Comparison of ENCODE assay signal across 21 cellular contexts in the genomic region with DNA sequence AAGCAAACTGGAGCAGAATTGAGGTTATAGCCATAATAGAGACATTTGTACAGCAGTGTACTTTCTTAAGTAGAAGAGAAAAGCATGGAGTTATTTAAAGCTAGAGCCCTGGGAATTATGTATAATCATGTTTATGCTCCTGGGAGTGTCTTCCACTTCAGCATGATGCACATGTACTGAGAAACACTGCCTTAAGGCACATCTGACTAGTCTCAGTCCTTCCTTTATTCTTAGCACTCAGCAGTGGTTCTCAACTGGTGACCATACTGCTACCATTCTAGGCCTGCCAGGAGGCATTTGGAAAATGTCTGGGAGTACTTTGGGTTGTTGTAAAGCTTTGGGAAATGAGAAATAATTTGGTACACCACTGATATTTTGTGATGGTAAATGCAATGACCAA. TPM values are rescaled to one million over a fixed set of nuclear protein-coding genes. Genes with fewer than 3 reads are reported as not detected.
DNase-seq lines count a peak whose midpoint lies in the region; ATAC-seq and TF ChIP-seq lines count a peak whose summit lies in the region.
"Had no signal": no experiment of that assay in that cellular context is flagged by ENCODE, and none has a peak within 500 bp of the region (broad histone marks: within the 10 kb centered on the region; RNA-seq: fewer than 3 reads in every experiment).

No MANE protein-coding gene starts in this region.

- H3K9me2 ChIP-seq in MM.1S (replicated peaks; ENCODE audit: insufficient read depth, low read length): no peaks in the 10 kb centered on the region

- no peak overlapping the region for H4K91ac ChIP-seq in mesenchymal stem cell (ENCODE audit: low read length)

- H3K9me3 ChIP-seq in MM.1S (replicated peaks; ENCODE audit: insufficient read depth, low read length) (no peaks in the 10 kb centered on the region), mesenchymal stem cell (ENCODE audit: control insufficient read depth, low read length) (no peaks in the 10 kb centered on the region)
- H3K9me3 ChIP-seq: A549, upper lobe of right lung had no signal

- DNase-seq in activated T-cell treated with anti-CD3 and anti-CD28 coated beads, Interleukin-2, amount 50 U/mL, for 24 hours: no peak
- no peak for DNase-seq in activated T-cell treated with anti-CD3 and anti-CD28 coated beads, Interleukin-2, amount 50 U/mL, for 72 hours
- DNase-seq in MM.1S: no peak
- peak; percentile 86 for DNase-seq in epithelial cell of esophagus (ENCODE audit: low read depth)
- peak; percentile 58 for DNase-seq in mesenchymal stem cell
- no peak for DNase-seq in SKM-1 treated with dmso at 0.1 percent for 144 hours (lab: John Stamatoyannopoulos, UW; ENCODE audit: unreplicated experiment)
- DNase-seq: activated CD8-positive, alpha-beta memory T cell treated with anti-CD3 and anti-CD28 coated beads for 24 hours; activated effector memory CD4-positive, alpha-beta T cell treated with anti-CD3 and anti-CD28 coated beads, Interleukin-2, amount 50 U/mL, for 16 hours; CD8-positive, alpha-beta T cell; effector memory CD8-positive, alpha-beta T cell; kidney glomerular epithelial cell; NCI-H2029; NCI-H524 treated with DMSO at 0.1 percent for 48 hours; PC-3; SW 1271; upper lobe of right lung had no signal

- H3K4me2 ChIP-seq in MM.1S (ENCODE audit: low read depth, low read length): peak overlapping the region; percentile 55; the same call in 1 of the 2 replicates
- H3K4me2 ChIP-seq in mesenchymal stem cell (ENCODE audit: low read length, poor library complexity, severe bottlenecking): no peak overlapping the region
- H3K4me2 ChIP-seq: A549 had no signal

- H3K4ac ChIP-seq in mesenchymal stem cell (ENCODE audit: low read depth in 1 of 2, low read length in 2 of 2): no peak overlapping the region

- no peak overlapping the region for H3K23ac ChIP-seq in mesenchymal stem cell (ENCODE audit: low read length in 2 of 2)

- H3K4me1 Mint-ChIP-seq in activated T-cell treated with anti-CD3 and anti-CD28 coated beads, Interleukin-2, amount 50 U/mL, for 24 hours (ENCODE audit: low read depth): peaks cover 62% of the 10 kb centered on the region
- peaks cover 70% of the 10 kb centered on the region for H3K4me1 Mint-ChIP-seq in activated T-cell treated with anti-CD3 and anti-CD28 coated beads, Interleukin-2, amount 50 U/mL, for 72 hours (ENCODE audit: low read depth)

- H3K4me3 ChIP-seq in MM.1S (ENCODE audit: low read length) (no peak overlapping the region), epithelial cell of esophagus (ENCODE audit: low read length) (no peak overlapping the region), mesenchymal stem cell (ENCODE audit: insufficient read depth in 1 of 2, low read depth in 1 of 2, low read length in 2 of 2) (no peak overlapping the region)
- H3K4me3 ChIP-seq: A549, GM12878, upper lobe of right lung had no signal

- no peak for ATAC-seq in activated T-cell treated with anti-CD3 and anti-CD28 coated beads, Interleukin-2, amount 50 U/mL, for 72 hours (replicated peaks in 1 of 2)
- no peak for ATAC-seq in HG03457 (IDR thresholded peaks at IDR 0.05; ENCODE audit: unreplicated experiment)
- ATAC-seq in HG03439 (IDR thresholded peaks at IDR 0.05; ENCODE audit: unreplicated experiment): no peak
- ATAC-seq: A549; CD8-positive, alpha-beta T cell; effector memory CD8-positive, alpha-beta T cell; GM12878; PC-3; stimulated activated effector memory CD8-positive, alpha-beta T cell treated with anti-CD3 and anti-CD28 coated beads, Interleukin-12 subunit alpha, Interleukin-12 subunit beta, amount 100 ng/mL, for 72 hours; upper lobe of right lung had no signal

- peak overlapping the region in 1 of 2 experiments; percentile 39 for H2BK12ac ChIP-seq in mesenchymal stem cell (ENCODE audit: low read length in 2 of 2)

- H3K79me1 ChIP-seq in mesenchymal stem cell (replicated peaks; ENCODE audit: low read length, poor library complexity, severe bottlenecking): peaks cover 16% of the 10 kb centered on the region

- H3K27ac ChIP-seq in MM.1S (ENCODE audit: low read length) (no peak overlapping the region), mesenchymal stem cell (ENCODE audit: low read length, poor library complexity, severe bottlenecking) (no peak overlapping the region)
- H3K27ac ChIP-seq: A549, upper lobe of right lung had no signal

- TF ChIP-seq CTCF in MM.1S (IDR thresholded peaks at IDR 0.05; ENCODE audit: low read length) (no peak), epithelial cell of esophagus (IDR thresholded peaks at IDR 0.05; ENCODE audit: insufficient read depth, low read depth, low read length, missing control alignments) (no peak)

- no peaks in the 10 kb centered on the region for H3K27me3 Mint-ChIP-seq in activated T-cell treated with anti-CD3 and anti-CD28 coated beads, Interleukin-2, amount 50 U/mL, for 24 hours
- no peaks in the 10 kb centered on the region for H3K27me3 Mint-ChIP-seq in activated T-cell treated with anti-CD3 and anti-CD28 coated beads, Interleukin-2, amount 50 U/mL, for 72 hours (ENCODE audit: low read depth)
- H3K27me3 Mint-ChIP-seq: effector memory CD8-positive, alpha-beta T cell had no signal

- H3K4me3 Mint-ChIP-seq in activated T-cell treated with anti-CD3 and anti-CD28 coated beads, Interleukin-2, amount 50 U/mL, for 24 hours: no peak overlapping the region
- H3K4me3 Mint-ChIP-seq in activated T-cell treated with anti-CD3 and anti-CD28 coated beads, Interleukin-2, amount 50 U/mL, for 72 hours: peak overlapping the region in 1 of 2 donors; percentile 57
- H3K4me3 Mint-ChIP-seq: CD8-positive, alpha-beta T cell; effector memory CD8-positive, alpha-beta T cell; stimulated activated effector memory CD8-positive, alpha-beta T cell treated with anti-CD3 and anti-CD28 coated beads, Interleukin-12 subunit alpha, Interleukin-12 subunit beta, amount 100 ng/mL, for 72 hours had no signal

- H4K8ac ChIP-seq in mesenchymal stem cell (ENCODE audit: low read length): no peak overlapping the region

- H2BK5ac ChIP-seq in mesenchymal stem cell (ENCODE audit: low read depth, low read length, poor library complexity, severe bottlenecking): no peak overlapping the region

- no peak overlapping the region for H2AK5ac ChIP-seq in mesenchymal stem cell (ENCODE audit: low read length, severe bottlenecking)

- no peaks in the 10 kb centered on the region for H3K27me3 ChIP-seq in MM.1S (replicated peaks; ENCODE audit: insufficient read depth, low read length)
- H3K27me3 ChIP-seq in mesenchymal stem cell (ENCODE audit: control insufficient read depth in 1 of 2, insufficient read depth in 1 of 2, low read length in 2 of 2): no peaks in the 10 kb centered on the region
- H3K27me3 ChIP-seq: upper lobe of right lung had no signal

- no peak overlapping the region for H2BK15ac ChIP-seq in mesenchymal stem cell (ENCODE audit: low read depth, poor library complexity, severe bottlenecking)

- peaks cover 17% of the 10 kb centered on the region for H3F3A ChIP-seq in MM.1S (ENCODE audit: insufficient read depth, low read length)

- H3K36me3 ChIP-seq in MM.1S (replicated peaks; ENCODE audit: insufficient read depth, low read length) (no peaks in the 10 kb centered on the region), mesenchymal stem cell (ENCODE audit: control insufficient read depth in 1 of 2, insufficient read depth in 2 of 2, low read depth in 1 of 2, low read length in 2 of 2) (no peaks in the 10 kb centered on the region)
- H3K36me3 ChIP-seq: upper lobe of right lung had no signal

- peaks cover 32% of the 10 kb centered on the region for H3K36me3 Mint-ChIP-seq in activated T-cell treated with anti-CD3 and anti-CD28 coated beads, Interleukin-2, amount 50 U/mL, for 24 hours (ENCODE audit: low read depth)
- H3K36me3 Mint-ChIP-seq in activated T-cell treated with anti-CD3 and anti-CD28 coated beads, Interleukin-2, amount 50 U/mL, for 72 hours (ENCODE audit: insufficient read depth in 2 of 2): peaks cover 1 to 14% of the 10 kb centered on the region in 2 donors

- H2BK120ac ChIP-seq in mesenchymal stem cell (ENCODE audit: low read depth, low read length): no peak overlapping the region

- no peaks in the 10 kb centered on the region for H4K20me1 ChIP-seq in MM.1S (ENCODE audit: insufficient read depth, low read length)

- H3K9ac ChIP-seq in MM.1S (ENCODE audit: low read length): no peak overlapping the region
- H3K9ac ChIP-seq in mesenchymal stem cell (ENCODE audit: low read length): no peak overlapping the region

- H3K18ac ChIP-seq in mesenchymal stem cell (ENCODE audit: low read depth in 1 of 2, low read length in 2 of 2): peak overlapping the region in 1 of 2 experiments; percentile 66

- peaks cover 26% of the 10 kb centered on the region for H3K4me1 ChIP-seq in MM.1S (ENCODE audit: low read length)
- H3K4me1 ChIP-seq in mesenchymal stem cell (ENCODE audit: control insufficient read depth, insufficient read depth, low read depth, low read length): peaks cover 8% of the 10 kb centered on the region

- H3K27ac Mint-ChIP-seq in activated T-cell treated with anti-CD3 and anti-CD28 coated beads, Interleukin-2, amount 50 U/mL, for 24 hours: peak overlapping the region; percentile 95
- H3K27ac Mint-ChIP-seq in activated T-cell treated with anti-CD3 and anti-CD28 coated beads, Interleukin-2, amount 50 U/mL, for 72 hours: no peak overlapping the region
- H3K27ac Mint-ChIP-seq: CD8-positive, alpha-beta T cell; effector memory CD8-positive, alpha-beta T cell; stimulated activated effector memory CD8-positive, alpha-beta T cell treated with anti-CD3 and anti-CD28 coated beads, Interleukin-12 subunit alpha, Interleukin-12 subunit beta, amount 100 ng/mL, for 72 hours had no signal

- H2AFZ ChIP-seq in MM.1S (ENCODE audit: low read length) (no peak overlapping the region), mesenchymal stem cell (ENCODE audit: low read depth, low read length) (no peak overlapping the region)

- no peak overlapping the region for H3K14ac ChIP-seq in mesenchymal stem cell (ENCODE audit: low read length in 2 of 2)

- no peaks in the 10 kb centered on the region for H3K9me3 Mint-ChIP-seq in activated T-cell treated with anti-CD3 and anti-CD28 coated beads, Interleukin-2, amount 50 U/mL, for 24 hours
- no peaks in the 10 kb centered on the region for H3K9me3 Mint-ChIP-seq in activated T-cell treated with anti-CD3 and anti-CD28 coated beads, Interleukin-2, amount 50 U/mL, for 72 hours
- H3K9me3 Mint-ChIP-seq: CD8-positive, alpha-beta T cell; effector memory CD8-positive, alpha-beta T cell; stimulated activated effector memory CD8-positive, alpha-beta T cell treated with anti-CD3 and anti-CD28 coated beads, Interleukin-12 subunit alpha, Interleukin-12 subunit beta, amount 100 ng/mL, for 72 hours had no signal

- H3K79me2 ChIP-seq in MM.1S (ENCODE audit: low read length): peaks cover 33% of the 10 kb centered on the region

RNA-seq across cellular contexts. Expression of gene VWA8, which starts 45.8 kb away (rescaled TPM):
- 10 to 100 TPM; 25.6 to 35.0 TPM for total RNA-seq in activated T-cell treated with anti-CD3 and anti-CD28 coated beads, Interleukin-2, amount 50 U/mL, for 72 hours
- polyA plus RNA-seq in mesenchymal stem cell (2013, experiment 1 of 2): 5.5 TPM
- 6.1 TPM for polyA plus RNA-seq in mesenchymal stem cell (2013, experiment 2 of 2)

Comparison
In these comparisons a context has a peak if more than half of its experiments do, and no peak if none do; other contexts are left out.
1. DNase-seq: peak in epithelial cell of esophagus (single experiment) and mesenchymal stem cell (single experiment); none in activated T-cell treated with anti-CD3 and anti-CD28 coated beads, Interleukin-2, amount 50 U/mL, for 24 hours (single experiment), activated T-cell treated with anti-CD3 and anti-CD28 coated beads, Interleukin-2, amount 50 U/mL, for 72 hours (0 of 2), MM.1S (single experiment) and SKM-1 treated with dmso at 0.1 percent for 144 hours (single experiment).